8 cellular contexts compared by ENCODE assay signal in the genomic region with DNA sequence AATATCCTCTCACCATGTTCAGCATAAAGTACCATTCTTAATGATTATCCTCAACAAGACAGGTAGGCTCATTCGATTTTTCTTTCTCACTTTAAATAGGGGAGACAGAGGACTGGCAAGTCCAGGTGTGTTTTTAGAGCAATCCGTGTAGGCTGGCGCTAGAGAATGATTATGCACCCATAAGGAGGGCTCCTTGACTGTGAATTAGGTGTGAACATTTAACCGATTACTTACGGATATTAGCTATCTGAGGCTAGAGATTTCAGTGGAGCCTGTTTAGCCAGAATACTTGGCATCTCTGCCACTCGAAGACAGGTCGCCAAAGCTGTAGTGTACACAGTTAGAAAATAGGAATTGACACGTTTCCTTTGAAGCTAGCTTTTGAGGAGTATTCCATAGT. TPM values are rescaled to one million over a fixed set of nuclear protein-coding genes. Genes with fewer than 3 reads are reported as not detected.
DNase-seq lines count a peak whose midpoint lies in the region; ATAC-seq and TF ChIP-seq lines count a peak whose summit lies in the region.

No MANE protein-coding gene starts in this region.

- CTCF ChIA-PET in T-cell (lab: Charles Lee) = interaction anchor here (0.6 to 0.7 kb wide), 2 partner anchors 18 to 596 kb away, joined by 3 read pairs; no protein-coding TSS in a partner anchor

- no peaks in the 10 kb centered on the region for H3K27me3 Mint-ChIP-seq in T-cell
- H3K27me3 Mint-ChIP-seq in stimulated activated memory B cell treated with anti-CD40 and anti-IgM and Interleukin-4, amounts not matched to agents 10 μg/mL and 1 μg/mL and 100 μg/mL, for 72 hours = no peaks in the 10 kb centered on the region

- DNase-seq in NCI-H2107 treated with DMSO at 0.1 percent for 48 hours (lab: John Stamatoyannopoulos, UW; ENCODE audit: unreplicated experiment) (peak; percentile 27), NCI-H2107 (lab: John Stamatoyannopoulos, UW) (no peak), T-cell (no peak), right atrium auricular region (ENCODE audit: low spot score) (no peak), foreskin keratinocyte (no peak)

- H3K4me3 Mint-ChIP-seq in T-cell = peak overlapping the region; percentile 85 to 89 (median 86)
- peak overlapping the region; percentile 43 for H3K4me3 Mint-ChIP-seq in stimulated activated memory B cell treated with anti-CD40 and anti-IgM and Interleukin-4, amounts not matched to agents 10 μg/mL and 1 μg/mL and 100 μg/mL, for 72 hours

- peak overlapping the region; percentile 10 to 98 for H3K4me3 ChIP-seq in right atrium auricular region

- H3K4me1 ChIP-seq in right atrium auricular region = peaks cover 0 to 43% of the 10 kb centered on the region in 2 donors
- H3K4me1 ChIP-seq in foreskin keratinocyte = peaks cover 6% of the 10 kb centered on the region

- H3K36me3 ChIP-seq in right atrium auricular region = peaks cover 29% of the 10 kb centered on the region

- H3K27ac Mint-ChIP-seq in T-cell = peak overlapping the region; percentile 30 to 44
- H3K27ac Mint-ChIP-seq in stimulated activated memory B cell treated with anti-CD40 and anti-IgM and Interleukin-4, amounts not matched to agents 10 μg/mL and 1 μg/mL and 100 μg/mL, for 72 hours = peak overlapping the region; percentile 76

- POLR2A ChIA-PET in T-cell (lab: Charles Lee) = interaction anchor here in 1 of 2 donors (0.5 to 0.6 kb wide), 2 partner anchors 33 to 137 kb away, joined by 6 to 7 read pairs; no protein-coding TSS in a partner anchor

- no peak for ATAC-seq in T-cell (replicated peaks in 1 of 4)
- ATAC-seq in stimulated activated memory B cell treated with anti-CD40 and anti-IgM and Interleukin-4, amounts not matched to agents 10 μg/mL and 1 μg/mL and 100 μg/mL, for 72 hours = no peak
- no peak for ATAC-seq in foreskin keratinocyte
- ATAC-seq in HG03460 (IDR thresholded peaks at IDR 0.05; ENCODE audit: unreplicated experiment) = no peak
- ATAC-seq in GM21717 (IDR thresholded peaks at IDR 0.05; ENCODE audit: unreplicated experiment) = no peak

- no peaks in the 10 kb centered on the region for H3K9me3 ChIP-seq in right atrium auricular region

- peaks cover 60 to 70% (median 68%) of the 10 kb centered on the region in 3 donors for H3K4me1 Mint-ChIP-seq in T-cell
- peaks cover 72% of the 10 kb centered on the region for H3K4me1 Mint-ChIP-seq in stimulated activated memory B cell treated with anti-CD40 and anti-IgM and Interleukin-4, amounts not matched to agents 10 μg/mL and 1 μg/mL and 100 μg/mL, for 72 hours

- no peaks in the 10 kb centered on the region for H3K27me3 ChIP-seq in right atrium auricular region
- H3K27me3 ChIP-seq in foreskin keratinocyte = no peaks in the 10 kb centered on the region

- H3K9me3 Mint-ChIP-seq in T-cell = peaks cover 0 to 5% (median 4%) of the 10 kb centered on the region in 3 donors
- no peaks in the 10 kb centered on the region for H3K9me3 Mint-ChIP-seq in stimulated activated memory B cell treated with anti-CD40 and anti-IgM and Interleukin-4, amounts not matched to agents 10 μg/mL and 1 μg/mL and 100 μg/mL, for 72 hours

- H3K36me3 Mint-ChIP-seq in T-cell = peaks cover 36% of the 10 kb centered on the region
- H3K36me3 Mint-ChIP-seq in stimulated activated memory B cell treated with anti-CD40 and anti-IgM and Interleukin-4, amounts not matched to agents 10 μg/mL and 1 μg/mL and 100 μg/mL, for 72 hours = peaks cover 43% of the 10 kb centered on the region

- peak overlapping the region; percentile 95 to 97 for H3K27ac ChIP-seq in right atrium auricular region
- H3K27ac ChIP-seq in foreskin keratinocyte = no peak overlapping the region

- TF ChIP-seq CTCF in right atrium auricular region (IDR thresholded peaks at IDR 0.05) (no peak), foreskin keratinocyte (conservative IDR thresholded peaks at IDR 0.05) (no peak)

RNA-seq across cellular contexts. Expression of a gene that starts 1.9 kb away (rescaled TPM):
- 10 to 100 TPM; 36.9 to 71.6 (median 46.2) TPM for total RNA-seq in T-cell
- 10 to 100 TPM; 48.2 to 54.0 TPM for total RNA-seq in right atrium auricular region
- 36.9 and 53.3 TPM in 2 replicates for total RNA-seq in foreskin keratinocyte
- polyA plus RNA-seq in foreskin keratinocyte = 20.2 and 24.2 TPM in 2 replicates
